Comparison of ENCODE assay signal across 18 cellular contexts in genomic region chr9:33403941-33404781, GRCh38. TPM values are rescaled to one million over a fixed set of nuclear protein-coding genes. Genes with fewer than 3 reads are reported as not detected.
DNase-seq lines count a peak whose midpoint lies in the region; ATAC-seq and TF ChIP-seq lines count a peak whose summit lies in the region.
"Had no signal": no experiment of that assay in that cellular context is flagged by ENCODE, and none has a peak within 500 bp of the region (broad histone marks: within the 10 kb centered on the region; RNA-seq: fewer than 3 reads in every experiment).

No MANE protein-coding gene starts in this region.

- H3K36me3 Mint-ChIP-seq in activated CD4-positive, alpha-beta T cell treated with anti-CD3 and anti-CD28 coated beads, Interleukin-2, amount 10 ng/mL, durations not matched to agents 24 days and 14 days (ENCODE audit: low read depth), result no peaks in the 10 kb centered on the region
- H3K36me3 Mint-ChIP-seq: natural killer cell had no signal

- H3K4me1 Mint-ChIP-seq in activated CD4-positive, alpha-beta T cell treated with anti-CD3 and anti-CD28 coated beads, Interleukin-2, amount 10 ng/mL, durations not matched to agents 24 days and 14 days, result peaks cover 5% of the 10 kb centered on the region
- H3K4me1 Mint-ChIP-seq: natural killer cell had no signal

- H3K27me3 Mint-ChIP-seq in activated CD4-positive, alpha-beta T cell treated with anti-CD3 and anti-CD28 coated beads, Interleukin-2, amount 10 ng/mL, durations not matched to agents 24 days and 14 days, result peaks cover 6% of the 10 kb centered on the region

- H3K9me3 ChIP-seq in adipocyte (ENCODE audit: control insufficient read depth, low read length), result no peaks in the 10 kb centered on the region
- H3K9me3 ChIP-seq in left ventricle myocardium inferior (replicated peaks), result no peaks in the 10 kb centered on the region
- H3K9me3 ChIP-seq: BLaER1 treated with 17β-estradiol and CSF1 and Interleukin-3, amounts not matched to agents 10 nM and 100 nM had no signal

- peak; percentile 24 for ATAC-seq in omental fat pad (ENCODE audit: low FRiP score)
- no peak for ATAC-seq in GM19324 (IDR thresholded peaks at IDR 0.05; ENCODE audit: low FRiP score, unreplicated experiment)
- no peak for ATAC-seq in HG03432 (IDR thresholded peaks at IDR 0.05; ENCODE audit: unreplicated experiment)
- no peak for ATAC-seq in HG02678 (IDR thresholded peaks at IDR 0.05; ENCODE audit: unreplicated experiment)
- ATAC-seq: activated CD8-positive, alpha-beta T cell treated with anti-CD3 and anti-CD28 coated beads, Interleukin-2, amount 10 ng/mL, durations not matched to agents 7 days and 5 days; natural killer cell had no signal

- H3K4me3 ChIP-seq in adipocyte (ENCODE audit: low read length) (no peak overlapping the region), left ventricle myocardium inferior (peak overlapping the region; percentile 75)
- H3K4me3 ChIP-seq: BLaER1 treated with 17β-estradiol and CSF1 and Interleukin-3, amounts not matched to agents 10 nM and 100 nM; lung had no signal

- peak overlapping the region; percentile 97 for H3K27ac ChIP-seq in left ventricle myocardium inferior (replicated peaks)
- H3K27ac ChIP-seq: foreskin keratinocyte had no signal

- H3K4me1 ChIP-seq in adipocyte (ENCODE audit: control insufficient read depth, insufficient read depth, low read length) (peaks cover 32% of the 10 kb centered on the region), left ventricle myocardium inferior (peaks cover 62% of the 10 kb centered on the region)

- H3K27me3 ChIP-seq in adipocyte (replicated peaks; ENCODE audit: control insufficient read depth, insufficient read depth, low read length) (no peaks in the 10 kb centered on the region), left ventricle myocardium inferior (ENCODE audit: low read depth) (no peaks in the 10 kb centered on the region)
- H3K27me3 ChIP-seq: BLaER1 treated with 17β-estradiol and CSF1 and Interleukin-3, amounts not matched to agents 10 nM and 100 nM; foreskin keratinocyte had no signal

- peak overlapping the region; percentile 55 for H3K9ac ChIP-seq in adipocyte (ENCODE audit: low read length)

- H3K27ac Mint-ChIP-seq in activated CD4-positive, alpha-beta T cell treated with anti-CD3 and anti-CD28 coated beads, Interleukin-2, amount 10 ng/mL, durations not matched to agents 24 days and 14 days, result peak overlapping the region; percentile 42
- H3K27ac Mint-ChIP-seq: HFFc6, natural killer cell had no signal

- no peaks in the 10 kb centered on the region for H3K36me3 ChIP-seq in adipocyte (ENCODE audit: control insufficient read depth, insufficient read depth, low read length, severe bottlenecking)
- no peaks in the 10 kb centered on the region for H3K36me3 ChIP-seq in left ventricle myocardium inferior
- H3K36me3 ChIP-seq: BLaER1 treated with 17β-estradiol and CSF1 and Interleukin-3, amounts not matched to agents 10 nM and 100 nM had no signal

- intact Hi-C loops in activated CD4-positive, alpha-beta T cell treated with anti-CD3 and anti-CD28 coated beads, Interleukin-2, amount 10 ng/mL, durations not matched to agents 24 days and 14 days (cut with micrococcal nuclease), result loop anchor here (1.0 to 5.0 kb wide), 3 partner anchors 43 to 113 kb away; partner anchors contain the start of gene AQP3
- intact Hi-C loops in left ventricle myocardium inferior (cut with micrococcal nuclease), result no loop called here

- TF ChIP-seq CTCF in left ventricle myocardium inferior (IDR thresholded peaks at IDR 0.05; ENCODE audit: borderline replicate concordance) (no peak), omental fat pad (IDR thresholded peaks at IDR 0.05) (no peak)

- no peak for DNase-seq in activated CD4-positive, alpha-beta T cell treated with anti-CD3 and anti-CD28 coated beads, Interleukin-2, amount 10 ng/mL, durations not matched to agents 24 days and 14 days
- no peak for DNase-seq in activated CD4-positive, alpha-beta T cell treated with anti-CD3 and anti-CD28 coated beads for 4 hours
- DNase-seq in adipocyte (ENCODE audit: low read depth), result no peak
- no peak for DNase-seq in left ventricle myocardium inferior
- DNase-seq in omental fat pad (ENCODE audit: low spot score), result no peak
- DNase-seq: aorta, natural killer cell, NCI-H1436 treated with DMSO at 0.1 percent for 48 hours, NCI-H2227 treated with DMSO at 0.1 percent for 48 hours had no signal

- H3K4me3 Mint-ChIP-seq in activated CD4-positive, alpha-beta T cell treated with anti-CD3 and anti-CD28 coated beads, Interleukin-2, amount 10 ng/mL, durations not matched to agents 24 days and 14 days, result no peak overlapping the region
- H3K4me3 Mint-ChIP-seq: activated CD8-positive, alpha-beta T cell treated with anti-CD3 and anti-CD28 coated beads, Interleukin-2, amount 10 ng/mL, durations not matched to agents 7 days and 5 days; activated T-helper 1 cell treated with anti-CD3 and anti-CD28 coated beads, Interleukin-12 subunit alpha, Interleukin-12 subunit beta, Interleukin-2, Interleukin-4 antibody, amounts not matched to agents 30 ng/mL and 10 ng/mL and 1 ng/mL, durations not matched to agents 14 hours and 24 hours and 36 hours; HFFc6; natural killer cell had no signal

- H3K9me3 Mint-ChIP-seq in activated CD4-positive, alpha-beta T cell treated with anti-CD3 and anti-CD28 coated beads, Interleukin-2, amount 10 ng/mL, durations not matched to agents 24 days and 14 days, result no peaks in the 10 kb centered on the region
- H3K9me3 Mint-ChIP-seq: activated T-helper 1 cell treated with anti-CD3 and anti-CD28 coated beads, Interleukin-12 subunit alpha, Interleukin-12 subunit beta, Interleukin-2, Interleukin-4 antibody, amounts not matched to agents 30 ng/mL and 10 ng/mL and 1 ng/mL, durations not matched to agents 14 hours and 24 hours and 36 hours; HFFc6; natural killer cell had no signal

RNA-seq across cellular contexts. Expression of gene AQP7, which starts 1.8 kb away (rescaled TPM):
- total RNA-seq in activated CD4-positive, alpha-beta T cell treated with anti-CD3 and anti-CD28 coated beads, Interleukin-2, amount 10 ng/mL, durations not matched to agents 24 days and 14 days, result not detected in 2 replicates
- total RNA-seq in left ventricle myocardium inferior (150 TPM), omental fat pad (100 to 1,000 TPM; 128 to 466 (median 169) TPM)
- total RNA-seq: activated CD8-positive, alpha-beta T cell treated with anti-CD3 and anti-CD28 coated beads, Interleukin-2, amount 10 ng/mL, durations not matched to agents 7 days and 5 days; activated T-helper 1 cell treated with anti-CD3 and anti-CD28 coated beads, Interleukin-12 subunit alpha, Interleukin-12 subunit beta, Interleukin-2, Interleukin-4 antibody, amounts not matched to agents 30 ng/mL and 10 ng/mL and 1 ng/mL, durations not matched to agents 14 hours and 24 hours and 36 hours; foreskin keratinocyte; HFFc6; natural killer cell had no signal

RNA-seq across cellular contexts. Expression of gene AQP3, which starts 43.2 kb away (rescaled TPM):
- total RNA-seq in activated CD4-positive, alpha-beta T cell treated with anti-CD3 and anti-CD28 coated beads, Interleukin-2, amount 10 ng/mL, durations not matched to agents 24 days and 14 days, result 3.2 and 4.1 TPM in 2 replicates
- total RNA-seq in left ventricle myocardium inferior, result 13.6 TPM
- total RNA-seq in omental fat pad, result 100 to 1,000 TPM in 1 of 4 donors, 10 to 100 TPM in 2, 1 to 10 TPM in 1; 9.9 to 139 (median 46.3) TPM

Comparison
In these comparisons a context has a peak if more than half of its experiments do, and no peak if none do; other contexts are left out.
1. RNA of gene AQP7, which starts 1.8 kb away (total RNA-seq): 128 to 466 TPM in omental fat pad and 150 TPM in left ventricle myocardium inferior (single experiment); not detected in activated CD4-positive, alpha-beta T cell treated with anti-CD3 and anti-CD28 coated beads, Interleukin-2, amount 10 ng/mL, durations not matched to agents 24 days and 14 days; every median in the first group is over 100 times any median in the second.